ENCODE assay signal across 8 cellular contexts in genomic region chr11:62792193-62792575, GRCh38. TPM values are rescaled to one million over a fixed set of nuclear protein-coding genes. Genes with fewer than 3 reads are reported as not detected.
DNase-seq lines count a peak whose midpoint lies in the region; ATAC-seq and TF ChIP-seq lines count a peak whose summit lies in the region.

No MANE protein-coding gene starts in this region.

- peaks cover 22% of the 10 kb centered on the region for H3K36me3 Mint-ChIP-seq in progenitor cell of endocrine pancreas (ENCODE audit: insufficient read depth)

- H3K9me3 Mint-ChIP-seq in progenitor cell of endocrine pancreas (ENCODE audit: low read depth) = no peaks in the 10 kb centered on the region

- peaks cover 22% of the 10 kb centered on the region for H3K4me1 Mint-ChIP-seq in progenitor cell of endocrine pancreas (ENCODE audit: low read depth)

- peaks cover 66% of the 10 kb centered on the region for H3F3A ChIP-seq in GM23248 (ENCODE audit: insufficient read depth)

- no peaks in the 10 kb centered on the region for H3K9me2 ChIP-seq in GM23248 (ENCODE audit: insufficient read depth)

- peak overlapping the region; percentile 82 for H3K4me3 ChIP-seq in GM23248
- H3K4me3 ChIP-seq in fibroblast of mammary gland (ENCODE audit: control insufficient read depth, low read depth, low read length) = peak overlapping the region; percentile 16

- peaks cover 40% of the 10 kb centered on the region for H3K79me2 ChIP-seq in GM23248 (ENCODE audit: insufficient read depth)

- peaks cover 45% of the 10 kb centered on the region for H3K4me1 ChIP-seq in GM23248 (ENCODE audit: insufficient read depth)

- peak overlapping the region; percentile 84 for H3K9ac ChIP-seq in GM23248

- peak overlapping the region; percentile 78 for H3K27ac ChIP-seq in GM23248

- 22 to 29% methylated on average over 10 to 11 of the region's 11 CpGs for WGBS in GM23248 (ENCODE audit: low coverage in 1 of 2, low lambda C conversion rate in 2 of 2, missing lambda C conversion rate in 2 of 2), 2 experiments

- H2AFZ ChIP-seq in GM23248 = no peak overlapping the region

- H3K4me3 Mint-ChIP-seq in progenitor cell of endocrine pancreas (ENCODE audit: low read depth) = peak overlapping the region; percentile 86

- peaks cover 34% of the 10 kb centered on the region for H3K36me3 ChIP-seq in GM23248 (ENCODE audit: low read depth)

- H3K27ac Mint-ChIP-seq in progenitor cell of endocrine pancreas = peak overlapping the region; percentile 91

- peak overlapping the region; percentile 78 for H3K4me2 ChIP-seq in GM23248 (ENCODE audit: unreplicated experiment)

- H3K27me3 ChIP-seq in GM23248 (replicated peaks; ENCODE audit: insufficient read depth) = no peaks in the 10 kb centered on the region

- TF ChIP-seq CTCF in fibroblast of mammary gland (conservative IDR thresholded peaks at IDR 0.05; ENCODE audit: control insufficient read depth, insufficient read depth, low read depth, low read length) (no peak), progenitor cell of endocrine pancreas (IDR thresholded peaks at IDR 0.05; ENCODE audit: unreplicated experiment) (no peak)

- no peaks in the 10 kb centered on the region for H3K9me3 ChIP-seq in GM23248 (ENCODE audit: low read depth)

- no peaks in the 10 kb centered on the region for H4K20me1 ChIP-seq in GM23248 (ENCODE audit: insufficient read depth)

- in situ Hi-C loops in GM23248 (cut with MboI) = no loop called here

- no peaks in the 10 kb centered on the region for H3K27me3 Mint-ChIP-seq in progenitor cell of endocrine pancreas

- ATAC-seq in SK-N-SH treated with all-trans-retinoic acid at 6 μM for 48 hours (peak; percentile 4), HG02588 (IDR thresholded peaks at IDR 0.05; ENCODE audit: unreplicated experiment) (no peak), HG02884 (IDR thresholded peaks at IDR 0.05; ENCODE audit: unreplicated experiment) (no peak)

- no peak for DNase-seq in GM23248
- no peak for DNase-seq in fibroblast of mammary gland (ENCODE audit: low read depth)
- DNase-seq in progenitor cell of endocrine pancreas (ENCODE audit: low spot score, unreplicated experiment) = no peak
- no peak for DNase-seq in NCI-H1694 treated with DMSO at 0.1 percent for 48 hours (lab: John Stamatoyannopoulos, UW)
- DNase-seq in cerebellum (ENCODE audit: low spot score) = no peak

TF ChIP-seq in SK-N-SH treated with all-trans-retinoic acid at 6 μM for 48 hours, 23 proteins besides CTCF, POLR2A, EP300 and RAD21:
- TF ChIP-seq ZNF565 (CRISPR knock-in tag; conservative IDR thresholded peaks at IDR 0.05; ENCODE audit: low read depth) (no peak), ARNTL (CRISPR knock-in tag; IDR thresholded peaks at IDR 0.05; ENCODE audit: borderline replicate concordance, low read depth) (no peak), ZFP30 (CRISPR knock-in tag; IDR thresholded peaks at IDR 0.05) (no peak), PPARA (CRISPR knock-in tag; IDR thresholded peaks at IDR 0.05; ENCODE audit: borderline replicate concordance) (no peak), GLIS3 (CRISPR knock-in tag; IDR thresholded peaks at IDR 0.05) (no peak), ISL1 (CRISPR knock-in tag; IDR thresholded peaks at IDR 0.05) (no peak), ZNF8 (CRISPR knock-in tag; IDR thresholded peaks at IDR 0.05) (no peak), ZFP3 (CRISPR knock-in tag; IDR thresholded peaks at IDR 0.05) (no peak), RARB (CRISPR knock-in tag; IDR thresholded peaks at IDR 0.05) (no peak), SNAI2 (CRISPR knock-in tag; IDR thresholded peaks at IDR 0.05) (no peak), BACH2 (CRISPR knock-in tag; IDR thresholded peaks at IDR 0.05; ENCODE audit: borderline replicate concordance) (no peak), TOX (CRISPR knock-in tag; IDR thresholded peaks at IDR 0.05; ENCODE audit: borderline replicate concordance) (no peak), CSDC2 (CRISPR knock-in tag; IDR thresholded peaks at IDR 0.05) (no peak), TCF4 (CRISPR knock-in tag; IDR thresholded peaks at IDR 0.05; ENCODE audit: borderline replicate concordance) (no peak; the same call in 1 of the 2 replicates)
- TF ChIP-seq, protein P1, sequence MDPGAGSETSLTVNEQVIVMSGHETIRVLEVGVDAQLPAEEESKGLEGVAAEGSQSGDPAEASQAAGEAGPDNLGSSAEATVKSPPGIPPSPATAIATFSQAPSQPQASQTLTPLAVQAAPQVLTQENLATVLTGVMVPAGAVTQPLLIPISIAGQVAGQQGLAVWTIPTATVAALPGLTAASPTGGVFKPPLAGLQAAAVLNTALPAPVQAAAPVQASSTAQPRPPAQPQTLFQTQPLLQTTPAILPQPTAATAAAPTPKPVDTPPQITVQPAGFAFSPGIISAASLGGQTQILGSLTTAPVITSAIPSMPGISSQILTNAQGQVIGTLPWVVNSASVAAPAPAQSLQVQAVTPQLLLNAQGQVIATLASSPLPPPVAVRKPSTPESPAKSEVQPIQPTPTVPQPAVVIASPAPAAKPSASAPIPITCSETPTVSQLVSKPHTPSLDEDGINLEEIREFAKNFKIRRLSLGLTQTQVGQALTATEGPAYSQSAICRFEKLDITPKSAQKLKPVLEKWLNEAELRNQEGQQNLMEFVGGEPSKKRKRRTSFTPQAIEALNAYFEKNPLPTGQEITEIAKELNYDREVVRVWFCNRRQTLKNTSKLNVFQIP (CRISPR knock-in tag; IDR thresholded peaks at IDR 0.05; ENCODE audit: borderline replicate concordance, low read depth) = no peak
- TF ChIP-seq, protein P2, sequence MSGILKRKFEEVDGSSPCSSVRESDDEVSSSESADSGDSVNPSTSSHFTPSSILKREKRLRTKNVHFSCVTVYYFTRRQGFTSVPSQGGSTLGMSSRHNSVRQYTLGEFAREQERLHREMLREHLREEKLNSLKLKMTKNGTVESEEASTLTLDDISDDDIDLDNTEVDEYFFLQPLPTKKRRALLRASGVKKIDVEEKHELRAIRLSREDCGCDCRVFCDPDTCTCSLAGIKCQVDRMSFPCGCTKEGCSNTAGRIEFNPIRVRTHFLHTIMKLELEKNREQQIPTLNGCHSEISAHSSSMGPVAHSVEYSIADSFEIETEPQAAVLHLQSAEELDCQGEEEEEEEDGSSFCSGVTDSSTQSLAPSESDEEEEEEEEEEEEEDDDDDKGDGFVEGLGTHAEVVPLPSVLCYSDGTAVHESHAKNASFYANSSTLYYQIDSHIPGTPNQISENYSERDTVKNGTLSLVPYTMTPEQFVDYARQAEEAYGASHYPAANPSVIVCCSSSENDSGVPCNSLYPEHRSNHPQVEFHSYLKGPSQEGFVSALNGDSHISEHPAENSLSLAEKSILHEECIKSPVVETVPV (CRISPR knock-in tag; IDR thresholded peaks at IDR 0.05) = no peak
- TF ChIP-seq, protein P3, sequence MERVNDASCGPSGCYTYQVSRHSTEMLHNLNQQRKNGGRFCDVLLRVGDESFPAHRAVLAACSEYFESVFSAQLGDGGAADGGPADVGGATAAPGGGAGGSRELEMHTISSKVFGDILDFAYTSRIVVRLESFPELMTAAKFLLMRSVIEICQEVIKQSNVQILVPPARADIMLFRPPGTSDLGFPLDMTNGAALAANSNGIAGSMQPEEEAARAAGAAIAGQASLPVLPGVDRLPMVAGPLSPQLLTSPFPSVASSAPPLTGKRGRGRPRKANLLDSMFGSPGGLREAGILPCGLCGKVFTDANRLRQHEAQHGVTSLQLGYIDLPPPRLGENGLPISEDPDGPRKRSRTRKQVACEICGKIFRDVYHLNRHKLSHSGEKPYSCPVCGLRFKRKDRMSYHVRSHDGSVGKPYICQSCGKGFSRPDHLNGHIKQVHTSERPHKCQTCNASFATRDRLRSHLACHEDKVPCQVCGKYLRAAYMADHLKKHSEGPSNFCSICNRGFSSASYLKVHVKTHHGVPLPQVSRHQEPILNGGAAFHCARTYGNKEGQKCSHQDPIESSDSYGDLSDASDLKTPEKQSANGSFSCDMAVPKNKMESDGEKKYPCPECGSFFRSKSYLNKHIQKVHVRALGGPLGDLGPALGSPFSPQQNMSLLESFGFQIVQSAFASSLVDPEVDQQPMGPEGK (CRISPR knock-in tag; IDR thresholded peaks at IDR 0.05; ENCODE audit: borderline replicate concordance) = no peak

RNA-seq across cellular contexts. Expression of gene TMEM223, which starts 0.4 kb away (rescaled TPM):
- 32.0 and 33.4 TPM in 2 replicates for total RNA-seq in GM23248 (2014; rRNA removed; shearing (Covaris generic))
- 31.4 and 34.2 TPM in 2 replicates for polyA plus RNA-seq in GM23248 (2016; fragmentation: Nextera tagmentation; extraction: Ambion mirVana)
- total RNA-seq in progenitor cell of endocrine pancreas (18.6 and 19.8 TPM in 2 replicates), cerebellum (13.8 TPM)

RNA-seq across cellular contexts. Expression of gene TMEM179B, which starts 5.0 kb away (rescaled TPM):
- total RNA-seq in GM23248 (2014; rRNA removed; shearing (Covaris generic)) = 73.3 and 151 TPM in 2 replicates
- polyA plus RNA-seq in GM23248 (2016; fragmentation: Nextera tagmentation; extraction: Ambion mirVana) = 140 and 150 TPM in 2 replicates
- total RNA-seq in progenitor cell of endocrine pancreas (38.4 and 40.8 TPM in 2 replicates), cerebellum (15.3 TPM)

RNA-seq across cellular contexts. Expression of gene NXF1, which starts 13.1 kb away (rescaled TPM):
- 25.0 and 32.0 TPM in 2 replicates for total RNA-seq in GM23248 (2014; rRNA removed; shearing (Covaris generic))
- polyA plus RNA-seq in GM23248 (2016; fragmentation: Nextera tagmentation; extraction: Ambion mirVana) = 51.1 and 53.3 TPM in 2 replicates
- total RNA-seq in progenitor cell of endocrine pancreas (120 and 130 TPM in 2 replicates), cerebellum (22.5 TPM)

RNA-seq across cellular contexts. Expression of gene TAF6L, which starts 21.0 kb away (rescaled TPM):
- total RNA-seq in GM23248 (2014; rRNA removed; shearing (Covaris generic)) = 11.6 and 22.5 TPM in 2 replicates
- 8.2 and 9.1 TPM in 2 replicates for polyA plus RNA-seq in GM23248 (2016; fragmentation: Nextera tagmentation; extraction: Ambion mirVana)
- total RNA-seq in progenitor cell of endocrine pancreas (52.3 and 56.3 TPM in 2 replicates), cerebellum (16.0 TPM)

RNA-seq across cellular contexts. Expression of gene POLR2G, which starts 30.8 kb away (rescaled TPM):
- 61.2 and 73.3 TPM in 2 replicates for total RNA-seq in GM23248 (2014; rRNA removed; shearing (Covaris generic))
- 154 and 156 TPM in 2 replicates for polyA plus RNA-seq in GM23248 (2016; fragmentation: Nextera tagmentation; extraction: Ambion mirVana)
- total RNA-seq in progenitor cell of endocrine pancreas (93.8 and 101 TPM in 2 replicates), cerebellum (45.2 TPM)
